ENCODE assay signal across 1 cellular context in the genomic region with DNA sequence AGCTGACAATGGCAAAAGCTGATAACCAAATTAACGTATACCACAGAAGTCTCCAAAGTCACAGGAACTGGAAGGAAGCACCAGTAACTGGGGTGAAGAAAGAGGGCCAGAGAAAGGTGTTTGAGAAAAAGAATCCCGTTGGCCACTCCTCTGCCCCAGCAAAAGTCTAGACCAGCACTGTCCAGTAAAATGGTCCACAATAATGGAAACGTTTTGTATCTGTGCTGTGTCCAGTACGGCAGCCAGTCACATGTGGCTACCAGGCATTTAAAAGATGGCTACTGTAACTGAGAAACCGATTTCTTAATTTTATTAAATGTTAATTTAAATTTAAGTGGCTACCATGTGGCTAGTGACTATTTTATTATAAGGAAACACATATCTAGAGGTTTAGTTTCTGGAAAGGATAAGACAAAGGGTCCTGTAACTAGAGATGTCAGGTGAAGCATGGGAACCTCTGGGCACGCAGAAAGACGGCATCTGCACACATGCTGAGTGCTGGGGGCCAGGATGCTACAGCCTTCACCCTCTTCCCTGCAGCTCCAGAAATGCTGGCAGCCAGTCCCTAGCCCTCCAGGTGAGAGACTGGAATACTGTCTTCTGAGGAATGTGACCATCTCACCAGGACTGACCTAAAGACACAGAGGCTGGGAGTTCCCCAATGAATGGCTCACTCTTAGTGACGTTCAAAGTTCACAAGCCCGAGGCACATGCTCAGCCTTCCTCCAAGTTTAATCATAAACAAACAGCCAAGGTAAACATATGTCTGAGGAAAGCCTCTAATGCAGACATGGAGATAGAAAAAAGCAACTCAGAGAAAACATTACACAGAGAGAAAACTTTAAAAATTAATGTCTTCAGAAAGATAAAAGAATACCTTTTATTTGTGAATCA.
TF ChIP-seq lines count a peak whose summit lies in the region.

No MANE protein-coding gene starts in this region.

TF ChIP-seq in HepG2, 621 proteins besides CTCF, POLR2A, EP300 and RAD21 (continued from another document and continues in another):
- TF ChIP-seq, protein P1, sequence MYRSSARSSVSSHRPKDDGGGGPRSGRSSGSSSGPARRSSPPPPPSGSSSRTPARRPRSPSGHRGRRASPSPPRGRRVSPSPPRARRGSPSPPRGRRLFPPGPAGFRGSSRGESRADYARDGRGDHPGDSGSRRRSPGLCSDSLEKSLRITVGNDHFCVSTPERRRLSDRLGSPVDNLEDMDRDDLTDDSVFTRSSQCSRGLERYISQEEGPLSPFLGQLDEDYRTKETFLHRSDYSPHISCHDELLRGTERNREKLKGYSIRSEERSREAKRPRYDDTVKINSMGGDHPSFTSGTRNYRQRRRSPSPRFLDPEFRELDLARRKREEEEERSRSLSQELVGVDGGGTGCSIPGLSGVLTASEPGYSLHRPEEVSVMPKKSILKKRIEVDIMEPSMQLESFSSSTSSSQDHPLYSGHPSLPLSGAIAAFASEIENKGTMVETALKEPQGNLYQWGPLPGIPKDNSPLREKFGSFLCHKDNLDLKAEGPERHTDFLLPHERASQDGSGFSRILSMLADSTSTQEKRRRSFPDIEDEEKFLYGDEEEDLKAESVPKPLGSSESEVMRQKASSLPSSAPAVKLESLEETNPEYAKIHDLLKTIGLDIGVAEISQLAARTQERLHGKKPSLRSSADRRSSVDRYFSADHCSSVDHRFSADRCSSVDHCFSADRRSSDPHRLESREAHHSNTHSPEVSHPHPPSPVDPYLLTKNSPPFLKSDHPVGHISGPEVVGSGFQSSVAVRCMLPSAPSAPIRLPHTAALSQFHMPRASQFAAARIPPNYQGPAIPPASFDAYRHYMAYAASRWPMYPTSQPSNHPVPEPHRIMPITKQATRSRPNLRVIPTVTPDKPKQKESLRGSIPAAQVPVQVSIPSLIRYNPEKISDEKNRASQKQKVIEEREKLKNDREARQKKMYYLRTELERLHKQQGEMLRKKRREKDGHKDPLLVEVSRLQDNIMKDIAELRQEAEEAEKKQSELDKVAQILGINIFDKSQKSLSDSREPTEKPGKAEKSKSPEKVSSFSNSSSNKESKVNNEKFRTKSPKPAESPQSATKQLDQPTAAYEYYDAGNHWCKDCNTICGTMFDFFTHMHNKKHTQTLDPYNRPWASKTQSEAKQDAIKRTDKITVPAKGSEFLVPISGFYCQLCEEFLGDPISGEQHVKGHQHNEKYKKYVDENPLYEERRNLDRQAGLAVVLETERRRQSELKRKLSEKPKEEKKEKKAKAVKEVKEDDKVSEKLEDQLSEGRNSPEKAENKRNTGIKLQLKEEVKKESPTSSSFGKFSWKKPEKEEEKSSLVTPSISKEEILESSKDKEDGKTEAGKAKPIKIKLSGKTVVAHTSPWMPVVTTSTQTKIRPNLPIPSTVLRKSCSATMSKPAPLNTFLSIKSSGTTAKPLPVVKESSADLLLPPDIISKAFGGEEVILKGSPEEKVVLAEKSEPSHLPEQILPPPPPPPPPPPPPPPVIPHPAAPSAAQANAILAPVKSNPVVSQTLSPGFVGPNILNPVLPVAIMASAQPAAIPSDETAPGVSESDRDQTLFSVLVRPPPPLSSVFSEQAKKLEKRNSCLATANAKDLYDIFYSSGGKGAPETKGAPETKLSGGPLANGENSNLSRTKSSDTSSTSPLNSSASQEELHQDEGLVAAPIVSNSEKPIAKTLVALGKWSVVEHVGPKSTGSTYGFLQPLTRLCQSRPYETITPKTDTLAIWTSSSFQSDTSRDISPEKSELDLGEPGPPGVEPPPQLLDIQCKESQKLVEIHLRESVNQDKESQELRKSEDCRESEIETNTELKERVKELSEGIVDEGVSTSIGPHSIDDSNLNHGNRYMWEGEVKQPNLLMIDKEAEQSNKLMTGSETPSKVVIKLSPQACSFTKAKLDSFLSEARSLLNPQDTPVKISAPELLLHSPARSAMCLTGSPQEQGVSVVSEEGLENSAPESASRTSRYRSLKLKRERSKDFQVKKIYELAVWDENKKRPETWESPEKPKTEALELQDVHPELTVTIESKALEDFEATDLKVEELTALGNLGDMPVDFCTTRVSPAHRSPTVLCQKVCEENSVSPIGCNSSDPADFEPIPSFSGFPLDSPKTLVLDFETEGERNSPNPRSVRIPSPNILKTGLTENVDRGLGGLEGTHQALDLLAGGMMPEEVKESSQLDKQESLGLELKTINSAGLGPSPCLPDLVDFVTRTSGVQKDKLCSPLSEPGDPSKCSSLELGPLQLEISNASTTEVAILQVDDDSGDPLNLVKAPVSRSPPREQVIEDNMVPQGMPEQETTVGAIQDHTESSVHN (CRISPR knock-in tag; IDR thresholded peaks at IDR 0.05): no peak
- TF ChIP-seq ZNF709 (CRISPR knock-in tag; IDR thresholded peaks at IDR 0.05): no peak
- TF ChIP-seq NR2F6 (IDR thresholded peaks at IDR 0.05): no peak
- TF ChIP-seq NR2F6 (CRISPR knock-in tag; IDR thresholded peaks at IDR 0.05): peak; percentile 61; the same call in 1 of the 2 replicates
- TF ChIP-seq TBP (CRISPR knock-in tag; IDR thresholded peaks at IDR 0.05): no peak
- TF ChIP-seq JUND (CRISPR knock-in tag; IDR thresholded peaks at IDR 0.05): no peak
- TF ChIP-seq, protein P2, sequence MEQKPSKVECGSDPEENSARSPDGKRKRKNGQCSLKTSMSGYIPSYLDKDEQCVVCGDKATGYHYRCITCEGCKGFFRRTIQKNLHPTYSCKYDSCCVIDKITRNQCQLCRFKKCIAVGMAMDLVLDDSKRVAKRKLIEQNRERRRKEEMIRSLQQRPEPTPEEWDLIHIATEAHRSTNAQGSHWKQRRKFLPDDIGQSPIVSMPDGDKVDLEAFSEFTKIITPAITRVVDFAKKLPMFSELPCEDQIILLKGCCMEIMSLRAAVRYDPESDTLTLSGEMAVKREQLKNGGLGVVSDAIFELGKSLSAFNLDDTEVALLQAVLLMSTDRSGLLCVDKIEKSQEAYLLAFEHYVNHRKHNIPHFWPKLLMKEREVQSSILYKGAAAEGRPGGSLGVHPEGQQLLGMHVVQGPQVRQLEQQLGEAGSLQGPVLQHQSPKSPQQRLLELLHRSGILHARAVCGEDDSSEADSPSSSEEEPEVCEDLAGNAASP (CRISPR knock-in tag; IDR thresholded peaks at IDR 0.05; ENCODE audit: borderline replicate concordance): peak; percentile 78; the same call in 1 of the 2 replicates
- TF ChIP-seq, protein P3, sequence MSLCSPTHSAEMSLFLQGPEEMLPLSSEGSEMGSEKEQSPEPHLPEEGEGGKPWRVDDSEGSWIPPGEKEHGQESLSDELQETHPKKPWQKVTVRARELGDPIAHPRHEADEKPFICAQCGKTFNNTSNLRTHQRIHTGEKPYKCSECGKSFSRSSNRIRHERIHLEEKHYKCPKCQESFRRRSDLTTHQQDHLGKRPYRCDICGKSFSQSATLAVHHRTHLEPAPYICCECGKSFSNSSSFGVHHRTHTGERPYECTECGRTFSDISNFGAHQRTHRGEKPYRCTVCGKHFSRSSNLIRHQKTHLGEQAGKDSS (CRISPR knock-in tag; IDR thresholded peaks at IDR 0.05; ENCODE audit: borderline replicate concordance, low read depth): peak; percentile 52; the same call in 1 of the 2 replicates
- peak; percentile 37; the same call in 1 of the 2 replicates for TF ChIP-seq ZNF788 (CRISPR knock-in tag; IDR thresholded peaks at IDR 0.05; ENCODE audit: borderline replicate concordance)
- no peak for TF ChIP-seq ZNF703 (CRISPR knock-in tag; IDR thresholded peaks at IDR 0.05; ENCODE audit: borderline replicate concordance)
- TF ChIP-seq ZNF276 (CRISPR knock-in tag; IDR thresholded peaks at IDR 0.05; ENCODE audit: low read depth): no peak
- TF ChIP-seq ZNF841 (CRISPR knock-in tag; IDR thresholded peaks at IDR 0.05; ENCODE audit: borderline replicate concordance): no peak
- no peak; the same call in 1 of the 2 replicates for TF ChIP-seq MIXL1 (CRISPR knock-in tag; IDR thresholded peaks at IDR 0.05)
- TF ChIP-seq MAF1 (CRISPR knock-in tag; IDR thresholded peaks at IDR 0.05; ENCODE audit: borderline replicate concordance): no peak
- no peak for TF ChIP-seq NFATC3 (CRISPR knock-in tag; IDR thresholded peaks at IDR 0.05)
- no peak; the same call in 1 of the 2 replicates for TF ChIP-seq ZBTB38 (CRISPR knock-in tag; IDR thresholded peaks at IDR 0.05)
- TF ChIP-seq ZUFSP (CRISPR knock-in tag; IDR thresholded peaks at IDR 0.05; ENCODE audit: borderline replicate concordance): no peak
- TF ChIP-seq NONO (IDR thresholded peaks at IDR 0.05): no peak
- no peak; the same call in 1 of the 2 replicates for TF ChIP-seq NONO (CRISPR knock-in tag; conservative IDR thresholded peaks at IDR 0.05)
- no peak for TF ChIP-seq ZNF382 (CRISPR knock-in tag; IDR thresholded peaks at IDR 0.05; ENCODE audit: borderline replicate concordance)
- no peak for TF ChIP-seq ZNF251 (CRISPR knock-in tag; IDR thresholded peaks at IDR 0.05)
- no peak for TF ChIP-seq ZNF589 (CRISPR knock-in tag; conservative IDR thresholded peaks at IDR 0.05)
- TF ChIP-seq PHF5A (CRISPR knock-in tag; IDR thresholded peaks at IDR 0.05; ENCODE audit: low read depth, unreplicated experiment): peak; percentile 58
- TF ChIP-seq, protein P4, sequence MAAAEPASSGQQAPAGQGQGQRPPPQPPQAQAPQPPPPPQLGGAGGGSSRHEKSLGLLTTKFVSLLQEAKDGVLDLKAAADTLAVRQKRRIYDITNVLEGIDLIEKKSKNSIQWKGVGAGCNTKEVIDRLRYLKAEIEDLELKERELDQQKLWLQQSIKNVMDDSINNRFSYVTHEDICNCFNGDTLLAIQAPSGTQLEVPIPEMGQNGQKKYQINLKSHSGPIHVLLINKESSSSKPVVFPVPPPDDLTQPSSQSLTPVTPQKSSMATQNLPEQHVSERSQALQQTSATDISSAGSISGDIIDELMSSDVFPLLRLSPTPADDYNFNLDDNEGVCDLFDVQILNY (CRISPR knock-in tag; conservative IDR thresholded peaks at IDR 0.05): no peak
- TF ChIP-seq ZSCAN22 (CRISPR knock-in tag; IDR thresholded peaks at IDR 0.05): no peak
- TF ChIP-seq NFIB (CRISPR knock-in tag; IDR thresholded peaks at IDR 0.05; ENCODE audit: borderline replicate concordance): no peak
- TF ChIP-seq, protein P5, sequence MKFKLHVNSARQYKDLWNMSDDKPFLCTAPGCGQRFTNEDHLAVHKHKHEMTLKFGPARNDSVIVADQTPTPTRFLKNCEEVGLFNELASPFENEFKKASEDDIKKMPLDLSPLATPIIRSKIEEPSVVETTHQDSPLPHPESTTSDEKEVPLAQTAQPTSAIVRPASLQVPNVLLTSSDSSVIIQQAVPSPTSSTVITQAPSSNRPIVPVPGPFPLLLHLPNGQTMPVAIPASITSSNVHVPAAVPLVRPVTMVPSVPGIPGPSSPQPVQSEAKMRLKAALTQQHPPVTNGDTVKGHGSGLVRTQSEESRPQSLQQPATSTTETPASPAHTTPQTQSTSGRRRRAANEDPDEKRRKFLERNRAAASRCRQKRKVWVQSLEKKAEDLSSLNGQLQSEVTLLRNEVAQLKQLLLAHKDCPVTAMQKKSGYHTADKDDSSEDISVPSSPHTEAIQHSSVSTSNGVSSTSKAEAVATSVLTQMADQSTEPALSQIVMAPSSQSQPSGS (CRISPR knock-in tag; IDR thresholded peaks at IDR 0.05): 0 out of 2 replicates have a peak, but pooled peaks have one; percentile 47
- TF ChIP-seq KDM5A (IDR thresholded peaks at IDR 0.05; ENCODE audit: borderline replicate concordance, low read length): no peak
- TF ChIP-seq ZNF17 (CRISPR knock-in tag; IDR thresholded peaks at IDR 0.05): no peak
- no peak for TF ChIP-seq MAFG (CRISPR knock-in tag; IDR thresholded peaks at IDR 0.05)
- no peak; the same call in 1 of the 2 replicates for TF ChIP-seq TBX3 (IDR thresholded peaks at IDR 0.05; ENCODE audit: borderline replicate concordance)
- TF ChIP-seq TRIM22 (IDR thresholded peaks at IDR 0.05): no peak
- TF ChIP-seq, protein P6, sequence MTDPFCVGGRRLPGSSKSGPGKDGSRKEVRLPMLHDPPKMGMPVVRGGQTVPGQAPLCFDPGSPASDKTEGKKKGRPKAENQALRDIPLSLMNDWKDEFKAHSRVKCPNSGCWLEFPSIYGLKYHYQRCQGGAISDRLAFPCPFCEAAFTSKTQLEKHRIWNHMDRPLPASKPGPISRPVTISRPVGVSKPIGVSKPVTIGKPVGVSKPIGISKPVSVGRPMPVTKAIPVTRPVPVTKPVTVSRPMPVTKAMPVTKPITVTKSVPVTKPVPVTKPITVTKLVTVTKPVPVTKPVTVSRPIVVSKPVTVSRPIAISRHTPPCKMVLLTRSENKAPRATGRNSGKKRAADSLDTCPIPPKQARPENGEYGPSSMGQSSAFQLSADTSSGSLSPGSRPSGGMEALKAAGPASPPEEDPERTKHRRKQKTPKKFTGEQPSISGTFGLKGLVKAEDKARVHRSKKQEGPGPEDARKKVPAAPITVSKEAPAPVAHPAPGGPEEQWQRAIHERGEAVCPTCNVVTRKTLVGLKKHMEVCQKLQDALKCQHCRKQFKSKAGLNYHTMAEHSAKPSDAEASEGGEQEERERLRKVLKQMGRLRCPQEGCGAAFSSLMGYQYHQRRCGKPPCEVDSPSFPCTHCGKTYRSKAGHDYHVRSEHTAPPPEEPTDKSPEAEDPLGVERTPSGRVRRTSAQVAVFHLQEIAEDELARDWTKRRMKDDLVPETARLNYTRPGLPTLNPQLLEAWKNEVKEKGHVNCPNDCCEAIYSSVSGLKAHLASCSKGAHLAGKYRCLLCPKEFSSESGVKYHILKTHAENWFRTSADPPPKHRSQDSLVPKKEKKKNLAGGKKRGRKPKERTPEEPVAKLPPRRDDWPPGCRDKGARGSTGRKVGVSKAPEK (CRISPR knock-in tag; IDR thresholded peaks at IDR 0.05; ENCODE audit: borderline replicate concordance): no peak
